In genomic region chrX:44435047-44435446, GRCh38 we compare ENCODE assay signal across 25 cellular contexts.
"Had no signal": no experiment of that assay in that cellular context is flagged by ENCODE, and none has a peak within 500 bp of the region (broad histone marks: within the 10 kb centered on the region; RNA-seq: fewer than 3 reads in every experiment).

No MANE protein-coding gene starts in this region.

- H3K36me3 ChIP-seq: colonic mucosa, esophagus squamous epithelium, gastrocnemius medialis, heart right ventricle, left lung, lower lobe of right lung had no signal

- H3K27ac ChIP-seq: colonic mucosa, epithelial cell of prostate, esophagus squamous epithelium, gastrocnemius medialis, heart right ventricle, left lung, lower lobe of right lung had no signal

- ATAC-seq: effector memory CD8-positive, alpha-beta T cell; esophagus mucosa; gastrocnemius medialis; heart right ventricle; left cardiac atrium; left lung; left ventricle myocardium superior; lower lobe of right lung; mucosa of descending colon had no signal

- H3K4me3 ChIP-seq: colonic mucosa, esophagus squamous epithelium, gastrocnemius medialis, heart right ventricle, left lung, lower lobe of right lung, mucosa of descending colon had no signal

- H3K4me1 Mint-ChIP-seq: mesothelial cell of epicardium, naive B cell had no signal

- H3K36me3 Mint-ChIP-seq: mesothelial cell of epicardium had no signal

- DNase-seq: colonic mucosa; cortex of kidney; effector CD8-positive, alpha-beta T cell; effector memory CD8-positive, alpha-beta T cell; endodermal cell; erythroblast; esophagus squamous epithelium; foreskin fibroblast; foreskin melanocyte; gastrocnemius medialis; glutamatergic neuron; head of caudate nucleus; heart right ventricle; hippocampal formation; left cardiac atrium; left lung; left ventricle myocardium superior; lower lobe of right lung; mesenchymal stem cell; mucosa of descending colon; naive B cell had no signal

- H3K4me1 ChIP-seq: colonic mucosa, gastrocnemius medialis, heart right ventricle, left lung, lower lobe of right lung had no signal

- H3K4me3 Mint-ChIP-seq: dendritic cell treated with granulocyte-macrophage colony-stimulating factor and Interleukin-4, amounts not matched to agents 40 ng/mL and 50 ng/mL, for 4 days; effector memory CD8-positive, alpha-beta T cell; endodermal cell; mesothelial cell of epicardium; naive B cell had no signal

- H3K27me3 Mint-ChIP-seq: dendritic cell treated with granulocyte-macrophage colony-stimulating factor and Interleukin-4, amounts not matched to agents 40 ng/mL and 50 ng/mL, for 4 days had no signal

- H3K27ac Mint-ChIP-seq: dendritic cell treated with granulocyte-macrophage colony-stimulating factor and Interleukin-4, amounts not matched to agents 40 ng/mL and 50 ng/mL, for 4 days; effector memory CD8-positive, alpha-beta T cell; endodermal cell; mesothelial cell of epicardium had no signal

- H3K9me3 Mint-ChIP-seq: dendritic cell treated with granulocyte-macrophage colony-stimulating factor and Interleukin-4, amounts not matched to agents 40 ng/mL and 50 ng/mL, for 4 days; effector memory CD8-positive, alpha-beta T cell had no signal

- H3K9me3 ChIP-seq: colonic mucosa, esophagus squamous epithelium, gastrocnemius medialis, heart right ventricle, left lung, lower lobe of right lung, mucosa of descending colon had no signal

- H3K27me3 ChIP-seq: colonic mucosa, esophagus squamous epithelium, gastrocnemius medialis, left lung had no signal
